In genomic region chr1:50308883-50309282, GRCh38 we compare ENCODE assay signal across 7 cellular contexts.
A peak's percentile ranks its signal among the peaks of the same experiment; 100 is the strongest.
DNase-seq lines count a peak whose midpoint lies in the region; ATAC-seq and TF ChIP-seq lines count a peak whose summit lies in the region.

No MANE protein-coding gene starts in this region.

- H3K9me3 Mint-ChIP-seq in nephron progenitor cell, result peaks cover 40% of the 10 kb centered on the region

- no peak overlapping the region for H3K27ac Mint-ChIP-seq in nephron progenitor cell

- H3K79me2 ChIP-seq in GM23248 (ENCODE audit: insufficient read depth), result no peaks in the 10 kb centered on the region

- no peaks in the 10 kb centered on the region for H4K20me1 ChIP-seq in GM23248 (ENCODE audit: insufficient read depth)

- H2AFZ ChIP-seq in GM23248, result no peak overlapping the region

- DNase-seq in GM23248, result peak; percentile 46
- peak; percentile 38 for DNase-seq in NAMALWA (ENCODE audit: low spot score)
- peak; percentile 18 to 42 for DNase-seq in cardiac fibroblast (ENCODE audit: low read depth in 2 of 2)
- peak; percentile 71 for DNase-seq in nephron progenitor cell
- no peak for DNase-seq in SKM-1 treated with dmso at 0.1 percent for 144 hours (lab: John Stamatoyannopoulos, UW; ENCODE audit: unreplicated experiment)
- DNase-seq in amniotic stem cell (lab: John Stamatoyannopoulos, UW), result no peak

- in situ Hi-C loops in GM23248 (cut with MboI), result no loop called here

- H3K9me3 ChIP-seq in GM23248 (ENCODE audit: low read depth), result no peaks in the 10 kb centered on the region

- H3F3A ChIP-seq in GM23248 (ENCODE audit: insufficient read depth), result no peaks in the 10 kb centered on the region

- H3K4me2 ChIP-seq in GM23248 (ENCODE audit: unreplicated experiment), result no peak overlapping the region

- 21 to 25% methylated on average over 7 of the region's 7 CpGs for WGBS in GM23248 (ENCODE audit: low coverage in 1 of 2, low lambda C conversion rate in 2 of 2, missing lambda C conversion rate in 2 of 2), 2 experiments

- no peaks in the 10 kb centered on the region for H3K27me3 ChIP-seq in GM23248 (replicated peaks; ENCODE audit: insufficient read depth)

- no peak overlapping the region for H3K4me3 Mint-ChIP-seq in nephron progenitor cell

- TF ChIP-seq CTCF in cardiac fibroblast (IDR thresholded peaks at IDR 0.05; ENCODE audit: low read depth, low read length), result no peak
- no peak for TF ChIP-seq CTCF in nephron progenitor cell (IDR thresholded peaks at IDR 0.05)

- H3K4me1 ChIP-seq in GM23248 (ENCODE audit: insufficient read depth), result no peaks in the 10 kb centered on the region

- no peak overlapping the region for H3K9ac ChIP-seq in GM23248

- H3K4me3 ChIP-seq in GM23248 (no peak overlapping the region), cardiac fibroblast (replicated peaks in 1 of 2; ENCODE audit: low read depth in 2 of 2, low read length in 2 of 2) (no peak overlapping the region)

- H3K36me3 ChIP-seq in GM23248 (ENCODE audit: low read depth), result no peaks in the 10 kb centered on the region

- ATAC-seq in GM21529 (IDR thresholded peaks at IDR 0.05; ENCODE audit: unreplicated experiment), result no peak

- H3K4me1 Mint-ChIP-seq in nephron progenitor cell, result no peaks in the 10 kb centered on the region

- no peaks in the 10 kb centered on the region for H3K36me3 Mint-ChIP-seq in nephron progenitor cell (ENCODE audit: low read depth)

- H3K9me2 ChIP-seq in GM23248 (ENCODE audit: insufficient read depth), result no peaks in the 10 kb centered on the region

- no peak overlapping the region for H3K27ac ChIP-seq in GM23248

- H3K27me3 Mint-ChIP-seq in nephron progenitor cell (ENCODE audit: low read depth, poor library complexity), result peaks cover 16% of the 10 kb centered on the region

Comparison
In these comparisons a context has a peak if more than half of its experiments do, and no peak if none do; other contexts are left out.
1. DNase-seq: peak in GM23248 (single experiment), NAMALWA (single experiment), cardiac fibroblast (2 of 2) and nephron progenitor cell (single experiment); none in SKM-1 treated with dmso at 0.1 percent for 144 hours (single experiment) and amniotic stem cell (single experiment).